8 cellular contexts compared by ENCODE assay signal in genomic region chr15:38354321-38354929, GRCh38.
A peak's percentile ranks its signal among the peaks of the same experiment; 100 is the strongest.
DNase-seq lines count a peak whose midpoint lies in the region; ATAC-seq, FAIRE-seq and TF ChIP-seq lines count a peak whose summit lies in the region.

No MANE protein-coding gene starts in this region.

- FAIRE-seq in GM12878 (lab: Jason Lieb, UNC): peak; percentile 80

- H3K9me2 ChIP-seq in MM.1S (replicated peaks; ENCODE audit: insufficient read depth, low read length): no peaks in the 10 kb centered on the region

- H3K4me1 ChIP-seq in MM.1S (ENCODE audit: low read length): no peaks in the 10 kb centered on the region
- no peaks in the 10 kb centered on the region for H3K4me1 ChIP-seq in GM12878 (ENCODE audit: control insufficient read depth, insufficient read depth, low read length)
- H3K4me1 ChIP-seq in iPS DF 6.9 (ENCODE audit: control insufficient read depth, insufficient read depth, low read length): no peaks in the 10 kb centered on the region

- RAD21 ChIA-PET in GM12878 (lab: Charles Lee; ENCODE audit: unreplicated experiment): interaction anchor here (1.1 to 7.0 kb wide), 6 partner anchors 86 to 357 kb away, joined by 3 to 71 read pairs (median 8); no protein-coding TSS in a partner anchor

- H3K9me3 ChIP-seq in MM.1S (replicated peaks; ENCODE audit: insufficient read depth, low read length): no peaks in the 10 kb centered on the region
- no peaks in the 10 kb centered on the region for H3K9me3 ChIP-seq in GM12878 (replicated peaks; ENCODE audit: control insufficient read depth, insufficient read depth, low read length)
- no peaks in the 10 kb centered on the region; the same call in 1 of the 2 replicates for H3K9me3 ChIP-seq in iPS DF 6.9 (ENCODE audit: control insufficient read depth, insufficient read depth, low read length)

- intact Hi-C loops in GM12878 (cut with micrococcal nuclease; ENCODE audit: unreplicated experiment): loop anchor here (1.0 to 5.0 kb wide), 5 partner anchors 52 to 359 kb away; partner anchors contain the start of gene SPRED1

- CTCF ChIA-PET in GM12878 (lab: Yijun Ruan, JAX): interaction anchor here (1.0 to 8.0 kb wide), 11 partner anchors 10 to 363 kb away, joined by 3 to 116 read pairs (median 4); partner anchors contain the start of gene SPRED1

- TF ChIP-seq POLR2A in GM12878 (IDR thresholded peaks at IDR 0.05; ENCODE audit: low read depth, low read length): no peak

- H3K4me3 ChIP-seq in MM.1S (ENCODE audit: low read length): no peak overlapping the region
- H3K4me3 ChIP-seq in GM12878: no peak overlapping the region
- H3K4me3 ChIP-seq in iPS DF 6.9 (ENCODE audit: low read length): no peak overlapping the region

- peak; percentile 86 for ATAC-seq in GM12878
- ATAC-seq in GM21717 (IDR thresholded peaks at IDR 0.05; ENCODE audit: unreplicated experiment): no peak

- no peak for TF ChIP-seq EP300 in GM12878 (IDR thresholded peaks at IDR 0.05; ENCODE audit: borderline replicate concordance in 1 of 2, control insufficient read depth in 1 of 2, low read depth in 2 of 2, low read length in 2 of 2)

- no peaks in the 10 kb centered on the region for H3F3A ChIP-seq in MM.1S (ENCODE audit: insufficient read depth, low read length)

- H3K4me2 ChIP-seq in MM.1S (ENCODE audit: low read depth, low read length) (no peak overlapping the region), GM12878 (ENCODE audit: control insufficient read depth, insufficient read depth) (no peak overlapping the region)

- 12% methylated on average over 3 of the region's 3 CpGs for WGBS in GM12878 (ENCODE audit: insufficient coverage, insufficient replicate concordance, low lambda C conversion rate, missing lambda C conversion rate)
- WGBS in iPS DF 6.9 (ENCODE audit: insufficient coverage, insufficient read length): no CpG with 5 or more reads among the region's 3 CpGs

- SMC1A ChIA-PET in GM12878 (lab: Charles Lee; ENCODE audit: uncharacterized antibody, unreplicated experiment): interaction anchor here (0.7 to 7.0 kb wide), 13 partner anchors 10 to 373 kb away, joined by 3 to 76 read pairs (median 4); no protein-coding TSS in a partner anchor

- no peaks in the 10 kb centered on the region for H3K27me3 ChIP-seq in MM.1S (replicated peaks; ENCODE audit: insufficient read depth, low read length)
- H3K27me3 ChIP-seq in GM12878 (replicated peaks in 1 of 2; ENCODE audit: control insufficient read depth in 2 of 2, insufficient read depth in 2 of 2, low read length in 1 of 2): no peaks in the 10 kb centered on the region
- H3K27me3 ChIP-seq in iPS DF 6.9 (ENCODE audit: control insufficient read depth, insufficient read depth, low read length): no peaks in the 10 kb centered on the region

- in situ Hi-C loops in GM12878 (cut with MboI): loop anchor here (5.0 kb wide), 1 partner anchor 347 kb away; no protein-coding TSS in a partner anchor

- DNase-seq in activated gamma-delta T cell treated with Interleukin-2 at 50 U/mL for 16 hours: peak; percentile 42
- no peak for DNase-seq in activated gamma-delta T cell (lab: John Stamatoyannopoulos, UW)
- DNase-seq in MM.1S: peak; percentile 73
- DNase-seq in T-helper 22 cell (ENCODE audit: low read depth): peak; percentile 6
- peak; percentile 31 for DNase-seq in GM12878 (ENCODE audit: low read depth, low spot score)
- DNase-seq in iPS DF 6.9 (ENCODE audit: low read depth, low spot score): peak; percentile 39
- DNase-seq in stimulated activated CD4-positive, alpha-beta T cell treated with anti-CD3 and anti-CD28 coated beads, Interleukin-15, amount 100 ng/mL, for 24 hours: peak; percentile 65

- H3K27ac ChIP-seq in MM.1S (ENCODE audit: low read length) (no peak overlapping the region), GM12878 (ENCODE audit: control insufficient read depth, insufficient read depth) (no peak overlapping the region), iPS DF 6.9 (ENCODE audit: low read length) (no peak overlapping the region)

- no peak overlapping the region for H3K9ac ChIP-seq in MM.1S (ENCODE audit: low read length)
- H3K9ac ChIP-seq in GM12878 (ENCODE audit: control insufficient read depth, insufficient read depth, low read length): no peak overlapping the region

- POLR2A ChIA-PET in GM12878 (lab: Charles Lee): no interaction called here

- H2AFZ ChIP-seq in MM.1S (ENCODE audit: low read length) (no peak overlapping the region), GM12878 (ENCODE audit: control insufficient read depth, low read depth, low read length) (no peak overlapping the region)

- peak; percentile 98 for TF ChIP-seq RAD21 in GM12878 (IDR thresholded peaks at IDR 0.05; ENCODE audit: insufficient read depth, low read depth, low read length)

- no TSS peak for BruUV-seq in GM12878 (replicated peaks; lab: Mats Ljungman, UMichigan)

- H4K20me1 ChIP-seq in MM.1S (ENCODE audit: insufficient read depth, low read length) (no peaks in the 10 kb centered on the region), GM12878 (ENCODE audit: control insufficient read depth, insufficient read depth) (no peaks in the 10 kb centered on the region)

- H3K36me3 ChIP-seq in MM.1S (replicated peaks; ENCODE audit: insufficient read depth, low read length): no peaks in the 10 kb centered on the region
- no peaks in the 10 kb centered on the region for H3K36me3 ChIP-seq in GM12878 (ENCODE audit: control insufficient read depth in 2 of 2, insufficient read depth in 2 of 2, low read length in 1 of 2)
- H3K36me3 ChIP-seq in iPS DF 6.9 (ENCODE audit: control insufficient read depth, insufficient read depth, low read length): peaks cover 5% of the 10 kb centered on the region; the same call in 1 of the 2 replicates

- H3K79me2 ChIP-seq in MM.1S (ENCODE audit: low read length): no peaks in the 10 kb centered on the region
- H3K79me2 ChIP-seq in GM12878 (ENCODE audit: control insufficient read depth, insufficient read depth, low read length): no peaks in the 10 kb centered on the region

- TF ChIP-seq CTCF in MM.1S (IDR thresholded peaks at IDR 0.05; ENCODE audit: low read length) (peak; percentile 84), GM12878 (IDR thresholded peaks at IDR 0.05 in 2 of 3, conservative IDR thresholded peaks at IDR 0.05 in 1 of 3; ENCODE audit: control insufficient read depth in 2 of 3, extremely low read depth in 1 of 3, insufficient read depth in 1 of 3, low read depth in 3 of 3, low read length in 3 of 3) (peak; percentile 73 to 89 (median 80); a peak in 4 of 6 replicates)

TF ChIP-seq in GM12878, 131 proteins besides CTCF, POLR2A, EP300 and RAD21:
- TF ChIP-seq BCLAF1 (IDR thresholded peaks at IDR 0.05): no peak
- TF ChIP-seq FOXK2 (IDR thresholded peaks at IDR 0.05): no peak
- TF ChIP-seq NRF1 (conservative IDR thresholded peaks at IDR 0.05; ENCODE audit: low read depth, low read length): no peak
- no peak for TF ChIP-seq SP1 (IDR thresholded peaks at IDR 0.05; ENCODE audit: low read depth, low read length)
- TF ChIP-seq NFYA (IDR thresholded peaks at IDR 0.05; ENCODE audit: borderline replicate concordance, low read depth, low read length): no peak
- TF ChIP-seq SMC3 (IDR thresholded peaks at IDR 0.05; ENCODE audit: borderline replicate concordance, low read length): peak; percentile 96
- peak; percentile 14 for TF ChIP-seq SIX5 (IDR thresholded peaks at IDR 0.05; ENCODE audit: low read depth, low read length, severe bottlenecking)
- no peak for TF ChIP-seq TCF3 (IDR thresholded peaks at IDR 0.05; ENCODE audit: borderline replicate concordance, insufficient read depth, low read depth, low read length)
- TF ChIP-seq ATF3 (IDR thresholded peaks at IDR 0.05; ENCODE audit: borderline replicate concordance, extremely low read depth, low read depth, low read length): 0 out of 2 replicates have a peak, but pooled peaks have one; percentile 20
- TF ChIP-seq YBX1 (IDR thresholded peaks at IDR 0.05): no peak
- no peak for TF ChIP-seq PAX5 (IDR thresholded peaks at IDR 0.05; ENCODE audit: borderline replicate concordance, low read depth, low read length)
- TF ChIP-seq MEF2B (IDR thresholded peaks at IDR 0.05; ENCODE audit: partially characterized antibody, poor library complexity, severe bottlenecking): no peak
- no peak for TF ChIP-seq KAT2A (conservative IDR thresholded peaks at IDR 0.05; ENCODE audit: control insufficient read depth, low read depth, low read length)
- no peak for TF ChIP-seq BCL11A (IDR thresholded peaks at IDR 0.05; ENCODE audit: low read depth, low read length)
- peak; percentile 64; the same call in 1 of the 2 replicates for TF ChIP-seq YY1 (IDR thresholded peaks at IDR 0.05; ENCODE audit: low read depth, low read length)
- TF ChIP-seq STAT3 (IDR thresholded peaks at IDR 0.05; ENCODE audit: low read depth, low read length): no peak
